In genomic region chr1:89632213-89633102, GRCh38 we compare ENCODE assay signal across 8 cellular contexts. TPM values are rescaled to one million over a fixed set of nuclear protein-coding genes. Genes with fewer than 3 reads are reported as not detected.
DNase-seq lines count a peak whose midpoint lies in the region; ATAC-seq and TF ChIP-seq lines count a peak whose summit lies in the region.

No MANE protein-coding gene starts in this region.

- CTCF ChIA-PET in CD4-positive, alpha-beta T cell (lab: Charles Lee): interaction anchor here (0.6 to 12.3 kb wide), 17 partner anchors 10 to 149 kb away, joined by 3 to 133 read pairs (median 5); no protein-coding TSS in a partner anchor

- DNase-seq in CD4-positive, alpha-beta T cell: peak; percentile 75 to 90 (median 84)
- DNase-seq in NCI-H748 treated with DMSO at 0.1 percent for 48 hours (lab: John Stamatoyannopoulos, UW) (peak; percentile 20), mesenteric fat pad (ENCODE audit: low spot score) (peak; percentile 96)
- DNase-seq in activated CD8-positive, alpha-beta memory T cell treated with anti-CD3 and anti-CD28 coated beads for 4 hours (ENCODE audit: low read depth in 2 of 2): peak; percentile 73 to 74
- peak; percentile 84 to 92 (median 88) for DNase-seq in effector memory CD8-positive, alpha-beta T cell
- DNase-seq in stimulated activated CD8-positive, alpha-beta memory T cell treated with anti-CD3 and anti-CD28 coated beads, Interleukin-15, amount 100 ng/mL, for 24 hours (ENCODE audit: low read depth): peak; percentile 81

- H3K27me3 ChIP-seq in CD4-positive, alpha-beta T cell (ENCODE audit: control insufficient read depth, insufficient read depth, low read length): no peaks in the 10 kb centered on the region

- ATAC-seq in CD4-positive, alpha-beta T cell (ENCODE audit: poor library complexity): peak; percentile 77
- peak; percentile 83 for ATAC-seq in GM19328 (IDR thresholded peaks at IDR 0.05; ENCODE audit: unreplicated experiment)
- ATAC-seq in HG03457 (IDR thresholded peaks at IDR 0.05; ENCODE audit: unreplicated experiment): peak; percentile 75
- peak; percentile 80 for ATAC-seq in effector memory CD8-positive, alpha-beta T cell (replicated peaks)

- peak overlapping the region; percentile 95 for H3K4me3 Mint-ChIP-seq in CD4-positive, alpha-beta T cell
- H3K4me3 Mint-ChIP-seq in effector memory CD8-positive, alpha-beta T cell: peak overlapping the region; percentile 85 to 95

- H3K27ac ChIP-seq in CD4-positive, alpha-beta T cell (ENCODE audit: low read depth, low read length): peak overlapping the region; percentile 92

- intact Hi-C loops in CD4-positive, alpha-beta T cell (cut with DNase I, micrococcal nuclease): loop anchor here (1.0 to 10.0 kb wide), 12 partner anchors 22 to 360 kb away; no protein-coding TSS in a partner anchor

- no peaks in the 10 kb centered on the region for H3K9me3 Mint-ChIP-seq in CD4-positive, alpha-beta T cell
- no peaks in the 10 kb centered on the region for H3K9me3 Mint-ChIP-seq in effector memory CD8-positive, alpha-beta T cell

- no peak for TF ChIP-seq CTCF in CD4-positive, alpha-beta T cell (IDR thresholded peaks at IDR 0.05)

- POLR2A ChIA-PET in CD4-positive, alpha-beta T cell (lab: Charles Lee): interaction anchor here (0.6 to 19.3 kb wide), 31 partner anchors 9 to 505 kb away, joined by 3 to 683 read pairs (median 4); partner anchors contain the start of genes LRRC8B and LRRC8D

- no peaks in the 10 kb centered on the region for H3K27me3 Mint-ChIP-seq in CD4-positive, alpha-beta T cell
- no peaks in the 10 kb centered on the region for H3K27me3 Mint-ChIP-seq in effector memory CD8-positive, alpha-beta T cell

- H3K27ac Mint-ChIP-seq in CD4-positive, alpha-beta T cell: peak overlapping the region; percentile 98
- peak overlapping the region; percentile 94 to 99 for H3K27ac Mint-ChIP-seq in effector memory CD8-positive, alpha-beta T cell

- peaks cover 35% of the 10 kb centered on the region for H3K36me3 Mint-ChIP-seq in CD4-positive, alpha-beta T cell (ENCODE audit: low read depth)
- H3K36me3 Mint-ChIP-seq in effector memory CD8-positive, alpha-beta T cell (ENCODE audit: insufficient read depth): peaks cover 33% of the 10 kb centered on the region

- H3K4me1 Mint-ChIP-seq in CD4-positive, alpha-beta T cell (ENCODE audit: low read depth): peaks cover 89% of the 10 kb centered on the region
- peaks cover 54 to 73% of the 10 kb centered on the region in 2 donors for H3K4me1 Mint-ChIP-seq in effector memory CD8-positive, alpha-beta T cell (ENCODE audit: low read depth in 2 of 2)

- no peaks in the 10 kb centered on the region for H3K9me3 ChIP-seq in CD4-positive, alpha-beta T cell (ENCODE audit: control insufficient read depth, low read length)

RNA-seq across cellular contexts. Expression of gene LRRC8C, which starts 0.5 kb away (rescaled TPM):
- 10 to 100 TPM; 28.4 to 30.2 TPM for total RNA-seq in CD4-positive, alpha-beta T cell
- total RNA-seq in mesenteric fat pad: 22.9 TPM

Comparison
In these comparisons a context has a peak if more than half of its experiments do, and no peak if none do; other contexts are left out.
1. Peak in every context shown above with its lines: DNase-seq, ATAC-seq and H3K27ac ChIP-seq.
2. DNase-seq: peak in every context shown above with its lines; median percentile 96 in mesenteric fat pad; 88 in effector memory CD8-positive, alpha-beta T cell; 84 in CD4-positive, alpha-beta T cell; 81 in stimulated activated CD8-positive, alpha-beta memory T cell treated with anti-CD3 and anti-CD28 coated beads, Interleukin-15, amount 100 ng/mL, for 24 hours; 74 in activated CD8-positive, alpha-beta memory T cell treated with anti-CD3 and anti-CD28 coated beads for 4 hours; 20 in NCI-H748 treated with DMSO at 0.1 percent for 48 hours.